Comparison of ENCODE assay signal across 19 cellular contexts in the genomic region with DNA sequence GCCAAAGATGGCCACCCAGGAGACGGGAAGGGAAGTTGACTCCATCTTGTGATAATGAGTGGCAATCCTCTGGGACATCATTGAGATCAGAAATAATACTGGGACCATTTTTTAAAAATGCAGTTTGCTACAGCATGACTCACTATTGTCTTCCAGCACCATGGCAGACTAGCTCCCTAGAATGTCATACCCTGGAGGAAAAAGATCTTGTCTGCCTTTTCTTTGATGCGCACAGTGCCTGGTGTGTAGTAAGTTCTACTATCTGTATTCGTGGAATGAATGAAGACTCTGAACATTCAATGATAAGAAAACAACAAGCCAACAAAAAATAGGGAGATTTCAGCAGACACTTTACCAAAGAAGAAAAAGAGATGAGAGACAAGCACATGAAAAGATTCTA.
"Had no signal": no experiment of that assay in that cellular context is flagged by ENCODE, and none has a peak within 500 bp of the region (broad histone marks: within the 10 kb centered on the region; RNA-seq: fewer than 3 reads in every experiment).

No MANE protein-coding gene starts in this region.

- H3K27me3 ChIP-seq: right lobe of liver, vagina had no signal

- H3K4me3 Mint-ChIP-seq: natural killer cell; neural crest cell; stimulated activated naive CD8-positive, alpha-beta T cell treated with anti-CD3 and anti-CD28 coated beads, Interleukin-15, amount 100 ng/mL, for 72 hours had no signal

- H3K4me2 ChIP-seq: smooth muscle cell had no signal

- H3K36me3 Mint-ChIP-seq: natural killer cell had no signal

- ATAC-seq: lower lobe of right lung; natural killer cell; right lobe of liver; stimulated activated naive CD8-positive, alpha-beta T cell treated with anti-CD3 and anti-CD28 coated beads, Interleukin-15, amount 100 ng/mL, for 72 hours had no signal

- H3K9me3 ChIP-seq: lower lobe of right lung, right lobe of liver, suprapubic skin, transverse colon, vagina had no signal

- H3K79me2 ChIP-seq: parathyroid adenoma had no signal

- H2AFZ ChIP-seq: parathyroid adenoma had no signal

- H3K27ac ChIP-seq: lower lobe of right lung, parathyroid adenoma, right lobe of liver, suprapubic skin, transverse colon, vagina had no signal

- DNase-seq: cortex of kidney; effector CD4-positive, alpha-beta T cell; hypothalamus; natural killer cell; stimulated activated CD4-positive, alpha-beta T cell treated with anti-CD3 and anti-CD28 coated beads, Interleukin-12 subunit alpha, Interleukin-12 subunit beta, amount 100 ng/mL, for 4 hours; stimulated activated CD4-positive, alpha-beta T cell treated with anti-CD3 and anti-CD28 coated beads, Interleukin-1b, Interleukin-23, amount 100 ng/mL, for 48 hours; stimulated activated CD4-positive, alpha-beta T cell treated with anti-CD3 and anti-CD28 coated beads, Interleukin-4, amount 100 ng/mL, for 1 hour; stimulated activated CD8-positive, alpha-beta memory T cell treated with anti-CD3 and anti-CD28 coated beads, Interleukin-4, amount 100 ng/mL, for 48 hours; stimulated activated naive CD4-positive, alpha-beta T cell; stimulated activated naive CD8-positive, alpha-beta T cell treated with anti-CD3 and anti-CD28 coated beads, Interleukin-15, amount 100 ng/mL, for 72 hours; transverse colon had no signal

- H3K9ac ChIP-seq: parathyroid adenoma had no signal

- H3K9me3 Mint-ChIP-seq: natural killer cell; neural crest cell; stimulated activated naive CD8-positive, alpha-beta T cell treated with anti-CD3 and anti-CD28 coated beads, Interleukin-15, amount 100 ng/mL, for 72 hours had no signal

- H3K27ac Mint-ChIP-seq: natural killer cell, progenitor cell of endocrine pancreas had no signal

- H3K36me3 ChIP-seq: lower lobe of right lung, right lobe of liver, suprapubic skin, transverse colon, vagina had no signal

- H3K4me3 ChIP-seq: lower lobe of right lung, right lobe of liver, smooth muscle cell, suprapubic skin, transverse colon, vagina had no signal

- H3K4me1 ChIP-seq: lower lobe of right lung, parathyroid adenoma, right lobe of liver, vagina had no signal
